Comparison of ENCODE assay signal across 12 cellular contexts in the genomic region with DNA sequence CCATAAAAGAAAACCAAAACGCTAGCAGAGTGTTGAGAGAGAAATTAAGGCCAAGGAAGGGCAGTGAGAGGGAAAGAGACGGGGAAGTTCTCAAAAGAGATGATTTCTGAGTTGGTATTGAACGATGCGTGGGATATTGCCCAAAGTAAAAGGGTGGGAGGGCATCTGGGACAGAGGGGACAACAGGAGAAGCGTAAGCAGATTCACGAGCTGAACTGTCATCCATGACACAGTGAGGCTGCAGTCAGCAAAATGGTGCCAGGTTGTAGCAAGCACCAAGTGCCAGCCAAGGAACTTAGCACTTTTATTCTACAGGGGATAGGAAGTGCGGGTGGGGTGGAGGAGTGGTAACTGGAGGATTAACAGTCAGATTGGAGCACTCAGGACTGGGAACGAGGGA.
"Had no signal": no experiment of that assay in that cellular context is flagged by ENCODE, and none has a peak within 500 bp of the region (broad histone marks: within the 10 kb centered on the region; RNA-seq: fewer than 3 reads in every experiment).

No MANE protein-coding gene starts in this region.

- FAIRE-seq: endometrium had no signal

- H3K9me3 ChIP-seq: sigmoid colon, testis, uterus had no signal

- DNase-seq: activated CD4-positive, alpha-beta T cell treated with anti-CD3 and anti-CD28 coated beads, Interleukin-2, amount 10 ng/mL, durations not matched to agents 24 days and 14 days; activated CD8-positive, alpha-beta memory T cell treated with anti-CD3 and anti-CD28 coated beads for 24 hours; activated naive CD4-positive, alpha-beta T cell treated with anti-CD3 and anti-CD28 coated beads, Interleukin-2, amount 10 ng/mL, durations not matched to agents 7 days and 5 days; left colon; posterior cingulate gyrus; sigmoid colon; stimulated activated CD4-positive, alpha-beta T cell treated with anti-CD3 and anti-CD28 coated beads, Interleukin-2, amount 100 ng/mL, for 48 hours; stimulated activated naive CD4-positive, alpha-beta T cell treated with Interleukin-2 at 50 U/mL for 16 hours; uterus had no signal

- H3K4me3 ChIP-seq: sigmoid colon, testis, uterus had no signal

- H3K4me1 ChIP-seq: sigmoid colon, testis, uterus had no signal

- H3K27me3 ChIP-seq: sigmoid colon, testis, uterus had no signal

- ATAC-seq: esophagus mucosa, left colon had no signal

- H3K36me3 ChIP-seq: sigmoid colon, uterus had no signal

- H3K27ac ChIP-seq: testis, uterus had no signal
